ENCODE assay signal across 8 cellular contexts in genomic region chr3:141410861-141411771, GRCh38. TPM values are rescaled to one million over a fixed set of nuclear protein-coding genes. Genes with fewer than 3 reads are reported as not detected.
DNase-seq lines count a peak whose midpoint lies in the region; ATAC-seq, FAIRE-seq and TF ChIP-seq lines count a peak whose summit lies in the region.

No MANE protein-coding gene starts in this region.

- intact Hi-C loops in right lobe of liver (cut with DNase I) = no loop called here

- FAIRE-seq in GM19239 (lab: Jason Lieb, UNC) = peak; percentile 11

- peaks cover 49% of the 10 kb centered on the region for H3K36me3 Mint-ChIP-seq in brain

- H3K27me3 ChIP-seq in OCI-LY3 (ENCODE audit: low read depth, low read length) (no peaks in the 10 kb centered on the region), right lobe of liver (no peaks in the 10 kb centered on the region)

- peak overlapping the region; percentile 20; the same call in 1 of the 2 replicates for H2AFZ ChIP-seq in OCI-LY3 (ENCODE audit: low read depth, low read length)

- ATAC-seq in right lobe of liver = peak in 3 of 4 donors; percentile 1 to 8 (median 6)

- H3K4me2 ChIP-seq in OCI-LY3 (ENCODE audit: low read length) = peak overlapping the region; percentile 81

- H3K4me3 Mint-ChIP-seq in brain = peak overlapping the region in 2 of 5 experiments; percentile 5 to 6

- H3K4me3 ChIP-seq in OCI-LY3 (ENCODE audit: low read length) (no peak overlapping the region), right lobe of liver (no peak overlapping the region)

- no peaks in the 10 kb centered on the region for H3K27me3 Mint-ChIP-seq in brain

- no peak for TF ChIP-seq POLR2A in right lobe of liver (IDR thresholded peaks at IDR 0.05)

- peaks cover 10% of the 10 kb centered on the region for H3K4me1 ChIP-seq in OCI-LY3 (ENCODE audit: low read length)
- H3K4me1 ChIP-seq in right lobe of liver = peaks cover 0 to 57% (median 23%) of the 10 kb centered on the region in 4 donors

- H3K27ac Mint-ChIP-seq in brain = peak overlapping the region in 4 of 5 experiments; percentile 36 to 99 (median 84)

- H3K9me3 ChIP-seq in OCI-LY3 (ENCODE audit: insufficient read depth, low read length) (no peaks in the 10 kb centered on the region), right lobe of liver (no peaks in the 10 kb centered on the region)

- H3K4me1 Mint-ChIP-seq in brain = peaks cover 54% of the 10 kb centered on the region

- TF ChIP-seq CTCF in OCI-LY3 (IDR thresholded peaks at IDR 0.05; ENCODE audit: low read depth, low read length) (no peak), brain (conservative IDR thresholded peaks at IDR 0.05) (no peak), right lobe of liver (IDR thresholded peaks at IDR 0.05) (no peak)

- H3K9ac ChIP-seq in OCI-LY3 (ENCODE audit: low read length) = no peak overlapping the region

- WGBS in right lobe of liver (ENCODE audit: insufficient coverage, low coverage, low lambda C conversion rate, missing lambda C conversion rate) = 35% methylated on average over 9 of the region's 9 CpGs

- H3K79me2 ChIP-seq in OCI-LY3 (ENCODE audit: low read length) = no peaks in the 10 kb centered on the region

- H4K20me1 ChIP-seq in OCI-LY3 (ENCODE audit: insufficient read depth, low read length) = no peaks in the 10 kb centered on the region

- H3K36me3 ChIP-seq in OCI-LY3 (replicated peaks; ENCODE audit: low read depth, low read length) (no peaks in the 10 kb centered on the region), right lobe of liver (peaks cover 0 to 6% (median 0%) of the 10 kb centered on the region in 4 donors)

- H3K9me3 Mint-ChIP-seq in brain = no peaks in the 10 kb centered on the region

- DNase-seq in GM19239 (ENCODE audit: insufficient read length, low spot score) = no peak
- DNase-seq in right lobe of liver = no peak
- DNase-seq in NCI-H1417 (lab: John Stamatoyannopoulos, UW) = no peak
- DNase-seq in DMS79 (lab: John Stamatoyannopoulos, UW) = no peak
- DNase-seq in effector CD8-positive, alpha-beta T cell (lab: John Stamatoyannopoulos, UW) = no peak

- no peak overlapping the region for H3K27ac ChIP-seq in OCI-LY3 (ENCODE audit: low read length)
- H3K27ac ChIP-seq in right lobe of liver = peak overlapping the region; percentile 95 to 96 (median 96)
- peak overlapping the region; percentile 89 for H3K27ac ChIP-seq in temporal lobe (ENCODE audit: low read depth, low read length)

RNA-seq across cellular contexts. Expression of gene ZBTB38, which starts 42.8 kb away (rescaled TPM):
- polyA plus RNA-seq in brain (ENCODE audit: insufficient read depth, low read depth, low replicate concordance) = 6.0 TPM
- total RNA-seq in right lobe of liver = 10 to 100 TPM; 29.4 to 75.2 (median 36.6) TPM
- total RNA-seq in temporal lobe = 117 TPM
